21 cellular contexts compared by ENCODE assay signal in the genomic region with DNA sequence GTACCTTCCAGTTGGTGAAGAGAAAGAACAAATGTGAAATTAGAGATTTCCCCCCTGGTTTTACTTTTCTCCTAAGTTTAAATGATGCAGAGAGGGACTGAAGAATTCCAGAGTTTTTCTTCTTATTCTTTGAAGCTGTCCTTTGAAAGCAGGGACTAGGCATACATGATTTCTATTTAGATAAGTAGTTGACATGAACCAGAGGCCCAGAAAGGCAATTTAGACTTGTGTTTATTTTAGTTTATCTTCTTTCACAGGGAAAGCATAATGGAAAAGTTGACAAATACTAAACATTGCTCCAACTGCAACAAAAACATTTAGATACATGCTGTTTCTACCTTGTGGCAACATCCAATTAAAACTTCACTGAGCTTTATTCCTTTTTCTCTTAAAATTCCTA. TPM values are rescaled to one million over a fixed set of nuclear protein-coding genes. Genes with fewer than 3 reads are reported as not detected.
"Had no signal": no experiment of that assay in that cellular context is flagged by ENCODE, and none has a peak within 500 bp of the region (broad histone marks: within the 10 kb centered on the region; RNA-seq: fewer than 3 reads in every experiment).

No MANE protein-coding gene starts in this region.

- H3K9me3 Mint-ChIP-seq: activated CD8-positive, alpha-beta T cell treated with anti-CD3 and anti-CD28 coated beads for 36 hours; activated naive CD4-positive, alpha-beta T cell treated with anti-CD3 and anti-CD28 coated beads, Interleukin-2, amount 50 U/mL, for 72 hours; activated T-cell treated with anti-CD3 and anti-CD28 coated beads, Interleukin-2, amount 50 U/mL, for 72 hours; naive thymus-derived CD8-positive, alpha-beta T cell; WTC11 had no signal

- H3K27ac Mint-ChIP-seq: activated CD8-positive, alpha-beta memory T cell treated with anti-CD3 and anti-CD28 coated beads, Interleukin-2, amount 10 ng/mL, durations not matched to agents 7 days and 5 days; activated CD8-positive, alpha-beta T cell treated with anti-CD3 and anti-CD28 coated beads for 36 hours; activated naive CD4-positive, alpha-beta T cell treated with anti-CD3 and anti-CD28 coated beads, Interleukin-2, amount 50 U/mL, for 72 hours; activated T-cell treated with anti-CD3 and anti-CD28 coated beads, Interleukin-2, amount 50 U/mL, for 72 hours; naive thymus-derived CD8-positive, alpha-beta T cell; WTC11 had no signal

- H3K4me1 ChIP-seq: left ventricle myocardium inferior, right atrium auricular region, spleen, suprapubic skin, tibial artery had no signal

- H3K4me3 Mint-ChIP-seq: activated CD8-positive, alpha-beta memory T cell treated with anti-CD3 and anti-CD28 coated beads, Interleukin-2, amount 10 ng/mL, durations not matched to agents 7 days and 5 days; activated CD8-positive, alpha-beta T cell treated with anti-CD3 and anti-CD28 coated beads for 36 hours; activated T-cell treated with anti-CD3 and anti-CD28 coated beads, Interleukin-2, amount 50 U/mL, for 72 hours; naive thymus-derived CD8-positive, alpha-beta T cell; WTC11 had no signal

- H3K4me3 ChIP-seq: left ventricle myocardium inferior, lung, right atrium auricular region, spleen, suprapubic skin, tibial artery had no signal

- H3K4me1 Mint-ChIP-seq: activated CD8-positive, alpha-beta memory T cell treated with anti-CD3 and anti-CD28 coated beads, Interleukin-2, amount 10 ng/mL, durations not matched to agents 7 days and 5 days; naive thymus-derived CD8-positive, alpha-beta T cell had no signal

- H3K9me3 ChIP-seq: left ventricle myocardium inferior, right atrium auricular region, suprapubic skin, tibial artery had no signal

- DNase-seq: activated CD4-positive, alpha-beta T cell treated with anti-CD3 and anti-CD28 coated beads, Interleukin-2, amount 50 U/mL, for 1 hour; activated CD8-positive, alpha-beta memory T cell treated with anti-CD3 and anti-CD28 coated beads, Interleukin-2, amount 10 ng/mL, durations not matched to agents 7 days and 5 days; activated CD8-positive, alpha-beta T cell treated with anti-CD3 and anti-CD28 coated beads for 36 hours; activated naive CD4-positive, alpha-beta T cell; activated T-cell treated with anti-CD3 and anti-CD28 coated beads, Interleukin-2, amount 50 U/mL, for 72 hours; anterior cingulate cortex; effector CD8-positive, alpha-beta T cell; erythroblast; foreskin melanocyte; islet precursor cell; left ventricle myocardium inferior; naive thymus-derived CD8-positive, alpha-beta T cell; spleen; stimulated activated naive CD4-positive, alpha-beta T cell; T-helper 2 cell; tibial artery had no signal

- H3K27me3 ChIP-seq: right atrium auricular region, spleen, suprapubic skin, tibial artery had no signal

- H3K36me3 Mint-ChIP-seq: activated CD8-positive, alpha-beta memory T cell treated with anti-CD3 and anti-CD28 coated beads, Interleukin-2, amount 10 ng/mL, durations not matched to agents 7 days and 5 days; activated naive CD4-positive, alpha-beta T cell treated with anti-CD3 and anti-CD28 coated beads, Interleukin-2, amount 50 U/mL, for 72 hours; naive thymus-derived CD8-positive, alpha-beta T cell; WTC11 had no signal

- H3K27me3 Mint-ChIP-seq: activated CD8-positive, alpha-beta memory T cell treated with anti-CD3 and anti-CD28 coated beads, Interleukin-2, amount 10 ng/mL, durations not matched to agents 7 days and 5 days; activated CD8-positive, alpha-beta T cell treated with anti-CD3 and anti-CD28 coated beads for 36 hours had no signal

- H3K36me3 ChIP-seq: left ventricle myocardium inferior, right atrium auricular region, spleen, suprapubic skin, tibial artery had no signal

- H3K27ac ChIP-seq: left ventricle myocardium inferior, right atrium auricular region, spleen, suprapubic skin, tibial artery had no signal

RNA-seq across cellular contexts. Expression of a gene that starts 32.0 kb away (rescaled TPM):
- total RNA-seq: naive thymus-derived CD8-positive, alpha-beta T cell had no signal
- polyA plus RNA-seq: naive thymus-derived CD8-positive, alpha-beta T cell had no signal
